Comparison of ENCODE assay signal across 27 cellular contexts in the genomic region with DNA sequence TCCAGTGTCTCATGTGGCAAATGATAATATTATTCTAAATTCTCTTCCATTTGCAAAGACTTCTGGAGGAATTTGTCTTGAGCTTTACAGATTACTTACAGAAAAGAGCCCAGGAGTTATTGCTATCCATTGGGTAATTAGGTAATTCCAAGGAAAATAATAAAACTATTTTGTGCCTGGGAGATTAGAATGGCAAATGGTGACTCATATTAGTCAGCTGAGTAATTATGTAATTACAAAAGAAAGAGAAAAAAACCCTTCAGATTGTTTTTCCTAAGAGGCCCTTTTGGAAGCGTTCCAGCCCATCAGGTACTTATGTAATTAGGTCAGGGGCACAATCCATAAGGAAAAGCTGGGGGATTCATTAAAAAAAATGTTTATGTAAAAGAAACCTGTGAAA.
DNase-seq lines count a peak whose midpoint lies in the region; ATAC-seq and TF ChIP-seq lines count a peak whose summit lies in the region.
"Had no signal": no experiment of that assay in that cellular context is flagged by ENCODE, and none has a peak within 500 bp of the region (broad histone marks: within the 10 kb centered on the region; RNA-seq: fewer than 3 reads in every experiment).

No MANE protein-coding gene starts in this region.

- H3K4me3 ChIP-seq in epithelial cell of esophagus (ENCODE audit: low read length): no peak overlapping the region
- H3K4me3 ChIP-seq: adrenal gland, heart left ventricle, ovary, vagina had no signal

- no peak for TF ChIP-seq CTCF in epithelial cell of esophagus (IDR thresholded peaks at IDR 0.05; ENCODE audit: insufficient read depth, low read depth, low read length, missing control alignments)

- ATAC-seq in HG03432 (IDR thresholded peaks at IDR 0.05; ENCODE audit: unreplicated experiment): no peak
- ATAC-seq: HCT116; heart left ventricle; HepG2; naive thymus-derived CD8-positive, alpha-beta T cell; sciatic nerve; stimulated activated naive CD8-positive, alpha-beta T cell treated with anti-CD3 and anti-CD28 coated beads, Interleukin-15, Interleukin-2, amounts not matched to agents 100 U/mL and 50 U/mL, for 24 hours had no signal

- peak; percentile 10 for DNase-seq in NCI-H82 (lab: John Stamatoyannopoulos, UW)
- DNase-seq in NCI-H82 treated with DMSO at 0.1 percent for 48 hours (lab: John Stamatoyannopoulos, UW; ENCODE audit: unreplicated experiment): no peak
- DNase-seq in NCI-H2171 treated with DMSO at 0.1 percent for 48 hours (lab: John Stamatoyannopoulos, UW): peak; percentile 64
- peak; percentile 40 for DNase-seq in epithelial cell of esophagus (ENCODE audit: low read depth)
- peak; percentile 10 for DNase-seq in pulmonary artery endothelial cell (ENCODE audit: low read depth, low spot score)
- no peak for DNase-seq in stimulated activated CD4-positive, alpha-beta T cell treated with anti-CD3 and anti-CD28 coated beads, Interleukin-4, amount 100 ng/mL, for 1 hour
- DNase-seq in RPMI8226: no peak
- DNase-seq: activated CD4-positive, alpha-beta T cell treated with anti-CD3 and anti-CD28 coated beads, Interleukin-2, amount 10 ng/mL, durations not matched to agents 24 days and 14 days; activated naive CD4-positive, alpha-beta T cell treated with Interleukin-2 at 50 U/mL for 16 hours; activated T-cell treated with anti-CD3 and anti-CD28 coated beads, Interleukin-2, amount 50 U/mL, for 48 hours; Caco-2; cortex of kidney; Kasumi-1; mesendoderm; naive thymus-derived CD8-positive, alpha-beta T cell; NCI-H2029 treated with DMSO at 0.1 percent for 48 hours; NCI-H510A; stimulated activated naive CD8-positive, alpha-beta T cell treated with anti-CD3 and anti-CD28 coated beads, Interleukin-15, Interleukin-2, amounts not matched to agents 100 U/mL and 50 U/mL, for 24 hours; WERI-Rb-1 had no signal

Comparison
In these comparisons a context has a peak if more than half of its experiments do, and no peak if none do; other contexts are left out.
1. DNase-seq: peak in NCI-H82 (single experiment), NCI-H2171 treated with DMSO at 0.1 percent for 48 hours (single experiment), epithelial cell of esophagus (single experiment) and pulmonary artery endothelial cell (single experiment); none in NCI-H82 treated with DMSO at 0.1 percent for 48 hours (single experiment), stimulated activated CD4-positive, alpha-beta T cell treated with anti-CD3 and anti-CD28 coated beads, Interleukin-4, amount 100 ng/mL, for 1 hour (single experiment) and RPMI8226 (single experiment).